In the genomic region with DNA sequence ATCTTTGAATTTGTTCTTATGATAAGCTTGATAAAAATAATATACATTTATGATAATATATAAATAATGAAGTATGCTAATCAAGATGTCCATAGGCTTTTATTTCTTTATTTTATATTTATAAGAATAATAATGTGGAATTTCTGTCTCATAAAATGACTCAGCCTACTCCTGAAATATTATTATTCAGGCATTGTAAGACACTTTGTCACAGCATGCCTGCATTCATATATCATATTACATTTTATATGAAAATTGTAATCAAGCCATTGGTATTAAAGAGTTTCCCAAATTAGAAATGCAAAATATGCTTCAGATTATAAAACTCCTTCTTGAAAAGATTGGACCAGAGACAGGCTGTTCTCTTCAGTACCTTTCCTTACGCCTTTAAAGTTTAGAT, we compare ENCODE assay signal across 35 cellular contexts.
"Had no signal": no experiment of that assay in that cellular context is flagged by ENCODE, and none has a peak within 500 bp of the region (broad histone marks: within the 10 kb centered on the region; RNA-seq: fewer than 3 reads in every experiment).

No MANE protein-coding gene starts in this region.

- FAIRE-seq: astrocyte, TTC549 had no signal

- H3K4me3 Mint-ChIP-seq: activated B cell treated with CpG ODN at 0.5 μM for 24 hours; activated CD4-positive, alpha-beta memory T cell treated with anti-CD3 and anti-CD28 coated beads for 36 hours; activated CD4-positive, alpha-beta T cell treated with anti-CD3 and anti-CD28 coated beads, Interleukin-2, amount 10 ng/mL, durations not matched to agents 24 days and 14 days; activated CD8-positive, alpha-beta T cell treated with anti-CD3 and anti-CD28 coated beads for 36 hours; activated naive CD4-positive, alpha-beta T cell treated with anti-CD3 and anti-CD28 coated beads for 36 hours; activated naive CD8-positive, alpha-beta T cell treated with anti-CD3 and anti-CD28 coated beads for 36 hours; activated T-cell treated with anti-CD3 and anti-CD28 coated beads, Interleukin-2, amount 50 U/mL, for 4 hours; activated T-cell treated with anti-CD3 and anti-CD28 coated beads, Interleukin-2, amount 50 U/mL, for 72 hours; activated T-helper 1 cell treated with anti-CD3 and anti-CD28 coated beads, Interleukin-12 subunit alpha, Interleukin-12 subunit beta, Interleukin-2, Interleukin-4 antibody, amounts not matched to agents 30 ng/mL and 10 ng/mL and 1 ng/mL, durations not matched to agents 14 hours and 24 hours and 36 hours; activated T-helper 17 cell treated with anti-CD3 and anti-CD28 coated beads, Interleukin-2, amount 50 U/mL, for 72 hours; T-helper 1 cell treated with Interleukin-12 subunit alpha and Interleukin-12 subunit beta and Interleukin-4 antibody, amounts not matched to agents 30 μg/mL and 1 μg/mL, for 36 hours; T-helper 2 cell treated with Interferon-gamma antibody and Interleukin-4, amounts not matched to agents 5 μg/mL and 100 μg/mL, for 36 hours had no signal

- DNase-seq: activated B cell treated with CpG ODN at 0.5 μM for 24 hours; activated CD4-positive, alpha-beta memory T cell treated with anti-CD3 and anti-CD28 coated beads for 36 hours; activated CD4-positive, alpha-beta T cell treated with anti-CD3 and anti-CD28 coated beads for 4 hours; activated CD4-positive, alpha-beta T cell treated with anti-CD3 and anti-CD28 coated beads, Interleukin-2, amount 10 ng/mL, durations not matched to agents 24 days and 14 days; activated CD4-positive, alpha-beta T cell treated with anti-CD3 and anti-CD28 coated beads, Interleukin-2, amount 50 U/mL, for 1 hour; activated CD4-positive, alpha-beta T cell treated with anti-CD3 and anti-CD28 coated beads, Interleukin-2, amount 50 U/mL, for 4 hours; activated CD4-positive, CD25-positive, alpha-beta regulatory T cell treated with anti-CD3 and anti-CD28 coated beads, Interleukin-2, amount 50 U/mL, for 72 hours; activated CD8-positive, alpha-beta memory T cell treated with anti-CD3 and anti-CD28 coated beads, Interleukin-2, amount 50 U/mL, for 4 hours; activated CD8-positive, alpha-beta T cell treated with anti-CD3 and anti-CD28 coated beads for 36 hours; activated effector memory CD4-positive, alpha-beta T cell treated with anti-CD3 and anti-CD28 coated beads, Interleukin-2, amount 50 U/mL, for 16 hours; activated gamma-delta T cell treated with Interleukin-2 at 50 U/mL for 16 hours; activated naive CD4-positive, alpha-beta T cell; activated naive CD4-positive, alpha-beta T cell treated with anti-CD3 and anti-CD28 coated beads for 36 hours; activated naive CD4-positive, alpha-beta T cell treated with anti-CD3 and anti-CD28 coated beads, Interleukin-2, amount 50 U/mL, for 16 hours; activated naive CD8-positive, alpha-beta T cell treated with anti-CD3 and anti-CD28 coated beads for 36 hours; activated T-cell treated with anti-CD3 and anti-CD28 coated beads for 4 hours; activated T-cell treated with anti-CD3 and anti-CD28 coated beads, Interleukin-2, amount 50 U/mL, for 1 hour; activated T-cell treated with anti-CD3 and anti-CD28 coated beads, Interleukin-2, amount 50 U/mL, for 4 hours; activated T-cell treated with anti-CD3 and anti-CD28 coated beads, Interleukin-2, amount 50 U/mL, for 72 hours; adrenal gland; amniotic stem cell; aorta; body of pancreas; brain microvascular endothelial cell; central memory CD4-positive, alpha-beta T cell; T-helper 1 cell; T-helper 2 cell; T-helper 9 cell had no signal

- H3K27me3 Mint-ChIP-seq: activated B cell treated with CpG ODN at 0.5 μM for 24 hours; activated CD4-positive, alpha-beta memory T cell treated with anti-CD3 and anti-CD28 coated beads for 36 hours; activated CD4-positive, alpha-beta T cell treated with anti-CD3 and anti-CD28 coated beads, Interleukin-2, amount 10 ng/mL, durations not matched to agents 24 days and 14 days; activated CD8-positive, alpha-beta T cell treated with anti-CD3 and anti-CD28 coated beads for 36 hours; activated naive CD8-positive, alpha-beta T cell treated with anti-CD3 and anti-CD28 coated beads for 36 hours; activated T-helper 17 cell treated with anti-CD3 and anti-CD28 coated beads, Interleukin-2, amount 50 U/mL, for 72 hours had no signal

- H3K36me3 Mint-ChIP-seq: activated CD4-positive, alpha-beta memory T cell treated with anti-CD3 and anti-CD28 coated beads for 36 hours; activated naive CD4-positive, alpha-beta T cell treated with anti-CD3 and anti-CD28 coated beads, Interleukin-2, amount 50 U/mL, for 72 hours; activated naive CD8-positive, alpha-beta T cell treated with anti-CD3 and anti-CD28 coated beads for 36 hours had no signal

- H3K4me1 Mint-ChIP-seq: activated B cell treated with CpG ODN at 0.5 μM for 24 hours; activated CD4-positive, alpha-beta T cell treated with anti-CD3 and anti-CD28 coated beads, Interleukin-2, amount 10 ng/mL, durations not matched to agents 24 days and 14 days; activated naive CD8-positive, alpha-beta T cell treated with anti-CD3 and anti-CD28 coated beads for 36 hours; activated T-helper 17 cell treated with anti-CD3 and anti-CD28 coated beads, Interleukin-2, amount 50 U/mL, for 72 hours had no signal

- H3K27ac Mint-ChIP-seq: activated B cell treated with CpG ODN at 0.5 μM for 24 hours; activated CD4-positive, alpha-beta memory T cell treated with anti-CD3 and anti-CD28 coated beads for 36 hours; activated CD4-positive, alpha-beta T cell treated with anti-CD3 and anti-CD28 coated beads, Interleukin-2, amount 10 ng/mL, durations not matched to agents 24 days and 14 days; activated CD8-positive, alpha-beta T cell treated with anti-CD3 and anti-CD28 coated beads for 36 hours; activated naive CD4-positive, alpha-beta T cell treated with anti-CD3 and anti-CD28 coated beads for 36 hours; activated naive CD4-positive, alpha-beta T cell treated with anti-CD3 and anti-CD28 coated beads, Interleukin-2, amount 50 U/mL, for 72 hours; activated naive CD8-positive, alpha-beta T cell treated with anti-CD3 and anti-CD28 coated beads for 36 hours; activated T-cell treated with anti-CD3 and anti-CD28 coated beads, Interleukin-2, amount 50 U/mL, for 72 hours; activated T-helper 1 cell treated with anti-CD3 and anti-CD28 coated beads, Interleukin-12 subunit alpha, Interleukin-12 subunit beta, Interleukin-2, Interleukin-4 antibody, amounts not matched to agents 30 ng/mL and 10 ng/mL and 1 ng/mL, durations not matched to agents 14 hours and 24 hours and 36 hours; activated T-helper 17 cell treated with anti-CD3 and anti-CD28 coated beads, Interleukin-2, amount 50 U/mL, for 72 hours; T-helper 1 cell treated with Interleukin-12 subunit alpha and Interleukin-12 subunit beta and Interleukin-4 antibody, amounts not matched to agents 30 μg/mL and 1 μg/mL, for 36 hours; T-helper 2 cell treated with Interferon-gamma antibody and Interleukin-4, amounts not matched to agents 5 μg/mL and 100 μg/mL, for 36 hours had no signal
